In the genomic region with DNA sequence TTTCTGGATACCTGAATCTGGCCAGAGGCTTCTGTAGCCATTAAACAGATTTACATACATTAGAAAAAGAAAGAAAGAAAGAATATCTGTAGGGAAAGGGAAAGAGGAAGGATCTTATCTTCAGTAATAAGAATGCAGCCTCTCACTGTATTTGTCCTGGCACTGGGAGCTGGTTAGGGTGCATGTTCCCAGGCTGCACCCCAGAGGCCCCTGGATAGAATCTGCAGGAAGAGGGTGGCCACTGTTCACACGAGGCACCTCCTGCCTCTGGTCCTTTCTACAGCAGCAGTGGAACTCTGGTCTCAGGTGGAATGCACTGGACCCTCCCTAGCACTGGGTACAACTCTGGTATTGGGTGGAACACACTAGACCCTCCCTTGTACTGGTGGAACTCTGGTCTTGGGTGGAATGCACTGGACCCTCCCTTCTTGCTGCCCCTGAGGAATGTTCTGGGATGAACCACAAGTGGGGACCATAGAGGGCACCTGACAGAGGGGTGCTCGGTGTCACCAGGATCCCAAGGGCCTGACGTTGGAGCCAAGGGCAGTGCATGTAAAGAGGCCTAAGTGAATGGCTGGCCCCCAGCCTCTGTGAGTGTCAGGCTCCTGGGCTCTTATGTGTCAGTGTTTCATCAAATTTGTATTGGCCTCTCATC, we compare ENCODE assay signal across 19 cellular contexts. TPM values are rescaled to one million over a fixed set of nuclear protein-coding genes. Genes with fewer than 3 reads are reported as not detected.
DNase-seq lines count a peak whose midpoint lies in the region; ATAC-seq, FAIRE-seq and TF ChIP-seq lines count a peak whose summit lies in the region.
"Had no signal": no experiment of that assay in that cellular context is flagged by ENCODE, and none has a peak within 500 bp of the region (broad histone marks: within the 10 kb centered on the region; RNA-seq: fewer than 3 reads in every experiment).

No MANE protein-coding gene starts in this region.

- H3K9me3 ChIP-seq in H1 (ENCODE audit: insufficient read depth in 2 of 2, low read depth in 1 of 2, low read length in 1 of 2) (no peaks in the 10 kb centered on the region), osteoblast (ENCODE audit: low read depth, low read length) (no peaks in the 10 kb centered on the region), thoracic aorta (no peaks in the 10 kb centered on the region), HepG2 (ENCODE audit: low read length) (no peaks in the 10 kb centered on the region)

- in situ Hi-C loops in HepG2 (cut with HindIII; ENCODE audit: extremely low pct_ligation_motif_present, low pct_unique_long_range_greater_than_20kb): loop anchor here (5.0 kb wide), 1 partner anchor 179 kb away; no protein-coding TSS in a partner anchor

- 0 out of 2 replicates have a peak overlapping the region, but pooled peaks have one; percentile 55 for H2BK20ac ChIP-seq in H1 (ENCODE audit: low read length)

- no peak overlapping the region for H4K8ac ChIP-seq in H1 (ENCODE audit: extremely low read depth, insufficient read depth, low read length)

- no peak overlapping the region for H2BK5ac ChIP-seq in H1 (ENCODE audit: low read depth, low read length)

- no peak overlapping the region for H3K27ac ChIP-seq in H1 (ENCODE audit: low read depth, low read length)
- no peak overlapping the region for H3K27ac ChIP-seq in osteoblast (ENCODE audit: low read depth, low read length)
- peak overlapping the region; percentile 69 to 79 for H3K27ac ChIP-seq in thoracic aorta
- H3K27ac ChIP-seq in HepG2 (ENCODE audit: extremely low read length, insufficient read depth, low read length): no peak overlapping the region
- H3K27ac ChIP-seq: RWPE1 had no signal

- no peak overlapping the region for H2BK120ac ChIP-seq in H1 (replicated peaks; ENCODE audit: low read depth, low read length)

- POLR2A ChIA-PET in H1 (lab: Charles Lee; ENCODE audit: partially characterized antibody): no interaction called here
- POLR2A ChIA-PET in HepG2 (lab: Yijun Ruan, JAX): no interaction called here

- DNase-seq in HFFc6 (no peak), H1 (ENCODE audit: low read depth in 1 of 2, low spot score in 2 of 2) (no peak), osteoblast (ENCODE audit: insufficient read length, low spot score, missing footprints) (peak; percentile 53), thoracic aorta (ENCODE audit: low spot score) (no peak), RCC 7860 (ENCODE audit: low spot score) (no peak), HepG2 (ENCODE audit: low spot score) (no peak)
- DNase-seq in activated CD8-positive, alpha-beta memory T cell treated with anti-CD3 and anti-CD28 coated beads for 24 hours: no peak
- DNase-seq: C1 segment of cervical spinal cord, DMS 273 treated with DMSO at 0.1 percent for 48 hours, GDM1, MV-4-11, NCI-H1417, NCI-H1930, NCI-H2171, NCI-H446, NCI-H69, OCI-M1 had no signal

- H3K27me3 Mint-ChIP-seq in HFFc6 (ENCODE audit: insufficient read depth): peaks cover 1% of the 10 kb centered on the region; the same call in 1 of the 2 replicates

- FAIRE-seq in H1 (lab: Jason Lieb, UNC) (no peak), RCC 7860 (lab: Jason Lieb, UNC) (no peak), HepG2 (lab: Jason Lieb, UNC) (no peak)
- FAIRE-seq: GM12878 had no signal

- H3K4me2 ChIP-seq in H1 (ENCODE audit: insufficient read depth in 1 of 2, low read depth in 2 of 2, low read length in 2 of 2): no peak overlapping the region; a peak in 1 of 4 replicates
- no peak overlapping the region for H3K4me2 ChIP-seq in osteoblast (ENCODE audit: insufficient read depth, low read length)
- H3K4me2 ChIP-seq in HepG2 (ENCODE audit: low read depth, low read length): no peak overlapping the region

- no peak overlapping the region for H3K4ac ChIP-seq in H1 (replicated peaks; ENCODE audit: insufficient read length, low read depth, low read length)

- BruUV-seq in HepG2 (replicated peaks; lab: Mats Ljungman, UMichigan): no TSS peak

- no peak overlapping the region for H2BK15ac ChIP-seq in H1 (ENCODE audit: low read length)

- H3K23me2 ChIP-seq in H1 (ENCODE audit: low read depth, low read length): no peaks in the 10 kb centered on the region

- WGBS in H1 (ENCODE audit: extremely low coverage in 1 of 2, insufficient coverage in 1 of 2, insufficient read length in 1 of 2, insufficient replicate concordance in 2 of 2, low coverage in 1 of 2, low lambda C conversion rate in 2 of 2, missing lambda C conversion rate in 1 of 2), 2 experiments: 72% methylated on average over 3 of the region's 3 CpGs; no CpG with 5 or more reads in 1 of the 2 experiments
- 0% methylated on average over 2 of the region's 3 CpGs for WGBS in HepG2 (ENCODE audit: low lambda C conversion rate)

- no peaks in the 10 kb centered on the region for H3K36me3 Mint-ChIP-seq in HFFc6 (ENCODE audit: low read depth)

- no peak overlapping the region for H4K5ac ChIP-seq in H1 (ENCODE audit: insufficient read length, low read depth, low read length)

- 0 out of 2 replicates have a peak overlapping the region, but pooled peaks have one; percentile 24 for H3K18ac ChIP-seq in H1 (ENCODE audit: extremely low read depth, low read length)

- H3K36me3 ChIP-seq in H1 (ENCODE audit: control insufficient read depth in 2 of 4, insufficient read depth in 4 of 4, low read length in 3 of 4) (no peaks in the 10 kb centered on the region), osteoblast (ENCODE audit: insufficient read depth, low read length) (no peaks in the 10 kb centered on the region), thoracic aorta (no peaks in the 10 kb centered on the region), HepG2 (replicated peaks in 1 of 2; ENCODE audit: control insufficient read depth in 1 of 2, insufficient read depth in 2 of 2, low read length in 2 of 2) (no peaks in the 10 kb centered on the region)

- H3K79me1 ChIP-seq in H1 (ENCODE audit: low read depth, low read length): no peaks in the 10 kb centered on the region

- no peak for TF ChIP-seq CTCF in HFFc6 (IDR thresholded peaks at IDR 0.05)
- no peak for TF ChIP-seq CTCF in H1 (IDR thresholded peaks at IDR 0.05; ENCODE audit: control extremely low read depth in 1 of 3, insufficient read depth in 1 of 3, low read depth in 1 of 3, low read length in 3 of 3)
- TF ChIP-seq CTCF in osteoblast (IDR thresholded peaks at IDR 0.05; ENCODE audit: extremely low read depth, low read depth, low read length): no peak
- TF ChIP-seq CTCF in thoracic aorta (IDR thresholded peaks at IDR 0.05): no peak
- TF ChIP-seq CTCF in HepG2 (CRISPR knock-in tag; IDR thresholded peaks at IDR 0.05): no peak

- CTCF ChIA-PET in H1 (lab: Charles Lee; ENCODE audit: partially characterized antibody) (interaction anchor here (0.9 to 7.5 kb wide), 8 partner anchors 11 to 179 kb away, joined by 3 to 133 read pairs (median 5); no protein-coding TSS in a partner anchor), HepG2 (lab: Yijun Ruan, JAX; ENCODE audit: low intra/inter-chr PET ratio, low total read pairs) (no interaction called here)

- no peaks in the 10 kb centered on the region; a peak in 1 of 7 replicates for H3K27me3 ChIP-seq in H1 (replicated peaks in 1 of 4; ENCODE audit: control insufficient read depth in 3 of 4, extremely low read depth in 1 of 4, insufficient read depth in 3 of 4, low read length in 3 of 4)
- H3K27me3 ChIP-seq in osteoblast (ENCODE audit: insufficient read depth, low read length): peaks cover 11% of the 10 kb centered on the region
- no peaks in the 10 kb centered on the region for H3K27me3 ChIP-seq in thoracic aorta (replicated peaks; ENCODE audit: insufficient read depth)
- peaks cover 3 to 22% of the 10 kb centered on the region in 2 experiments; a peak in 3 of 5 replicates for H3K27me3 ChIP-seq in HepG2 (ENCODE audit: control insufficient read depth in 1 of 2, insufficient read depth in 2 of 2, low read length in 2 of 2)

- H3K4me1 ChIP-seq in H1 (replicated peaks in 1 of 4; ENCODE audit: control insufficient read depth in 3 of 4, insufficient read depth in 4 of 4, low read length in 3 of 4) (peaks cover 3 to 17% (median 11%) of the 10 kb centered on the region in 4 experiments), osteoblast (ENCODE audit: insufficient read depth, low read length) (no peaks in the 10 kb centered on the region), thoracic aorta (ENCODE audit: control insufficient read depth in 1 of 2, low read depth in 2 of 2) (peaks cover 19 to 27% of the 10 kb centered on the region in 2 donors), HepG2 (ENCODE audit: insufficient read depth, low read length) (no peaks in the 10 kb centered on the region)

- H3K4me3 ChIP-seq in H1 (ENCODE audit: extremely low read depth in 1 of 4, insufficient read depth in 2 of 4, low read depth in 3 of 4, low read length in 4 of 4): no peak overlapping the region
- no peak overlapping the region for H3K4me3 ChIP-seq in osteoblast (ENCODE audit: insufficient read depth, low read length)
- H3K4me3 ChIP-seq in thoracic aorta: no peak overlapping the region
- no peak overlapping the region for H3K4me3 ChIP-seq in HepG2 (replicated peaks in 1 of 3; ENCODE audit: insufficient read depth in 1 of 3, low read depth in 2 of 3, low read length in 3 of 3)
- H3K4me3 ChIP-seq: GM12878 had no signal

- no peak for TF ChIP-seq POLR2A in H1 (IDR thresholded peaks at IDR 0.05; ENCODE audit: control extremely low read depth in 1 of 2, low read depth in 2 of 2, low read length in 2 of 2)
- no peak for TF ChIP-seq POLR2A in HepG2 (IDR thresholded peaks at IDR 0.05; ENCODE audit: insufficient read depth in 1 of 2, low read depth in 2 of 2, low read length in 2 of 2)

- no peak for TF ChIP-seq EP300 in H1 (IDR thresholded peaks at IDR 0.05; ENCODE audit: borderline replicate concordance in 1 of 2, low read depth in 2 of 2, low read length in 2 of 2)
- TF ChIP-seq EP300 in HepG2 (IDR thresholded peaks at IDR 0.05; ENCODE audit: low read depth in 2 of 2, low read length in 2 of 2): no peak
- no peak for TF ChIP-seq EP300 in HepG2 (CRISPR knock-in tag; IDR thresholded peaks at IDR 0.05; ENCODE audit: borderline replicate concordance)

- H2AFZ ChIP-seq in H1 (ENCODE audit: low read length): no peak overlapping the region
- no peak overlapping the region for H2AFZ ChIP-seq in osteoblast (ENCODE audit: low read length)
- no peak overlapping the region for H2AFZ ChIP-seq in HepG2 (ENCODE audit: low read length)

- H3K4me1 Mint-ChIP-seq in HFFc6 (ENCODE audit: low read depth): peaks cover 27% of the 10 kb centered on the region

- no peak overlapping the region for H3K14ac ChIP-seq in H1 (ENCODE audit: insufficient read length)

- H4K20me1 ChIP-seq in H1 (replicated peaks in 1 of 2; ENCODE audit: control insufficient read depth in 1 of 2, insufficient read depth in 2 of 2, low read length in 2 of 2) (no peaks in the 10 kb centered on the region), osteoblast (ENCODE audit: insufficient read depth, low read length) (no peaks in the 10 kb centered on the region), HepG2 (ENCODE audit: insufficient read depth, low read length) (no peaks in the 10 kb centered on the region)

- H3K9me3 Mint-ChIP-seq in HFFc6: no peaks in the 10 kb centered on the region

- H3K9ac ChIP-seq in H1 (replicated peaks in 1 of 4; ENCODE audit: extremely low read depth in 1 of 4, low read depth in 3 of 4, low read length in 3 of 4): no peak overlapping the region
- H3K9ac ChIP-seq in HepG2 (ENCODE audit: insufficient read depth, low read depth, low read length): no peak overlapping the region

- no peak overlapping the region for H3K56ac ChIP-seq in H1 (replicated peaks; ENCODE audit: insufficient read length, low read depth, low read length)

- H3K27ac Mint-ChIP-seq in HFFc6: peak overlapping the region; percentile 18; the same call in 1 of the 2 replicates

- no peak for TF ChIP-seq RAD21 in H1 (IDR thresholded peaks at IDR 0.05 in 1 of 2, conservative IDR thresholded peaks at IDR 0.05 in 1 of 2; ENCODE audit: low read depth in 2 of 2, low read length in 2 of 2)
- no peak for TF ChIP-seq RAD21 in HepG2 (CRISPR knock-in tag; IDR thresholded peaks at IDR 0.05)

- ATAC-seq in thoracic aorta (ENCODE audit: insufficient number of reproducible peaks, low FRiP score, low read depth) (no peak), HepG2 (no peak)
- ATAC-seq: GM12878 had no signal

- no peak overlapping the region for H3K4me3 Mint-ChIP-seq in HFFc6

- no peaks in the 10 kb centered on the region for H3K79me2 ChIP-seq in H1 (ENCODE audit: control insufficient read depth in 1 of 2, insufficient read depth in 2 of 2, low read length in 2 of 2)
- no peaks in the 10 kb centered on the region for H3K79me2 ChIP-seq in osteoblast (ENCODE audit: insufficient read depth, low read length)
- H3K79me2 ChIP-seq in HepG2 (ENCODE audit: insufficient read depth, low read length): no peaks in the 10 kb centered on the region

- peak overlapping the region; percentile 23; the same call in 1 of the 2 replicates for H2BK12ac ChIP-seq in H1 (ENCODE audit: low read depth, low read length)

- intact Hi-C loops in HepG2 (cut with micrococcal nuclease; ENCODE audit: unreplicated experiment): no loop called here

- H3K23ac ChIP-seq in H1 (ENCODE audit: insufficient read length): no peak overlapping the region

- no peak overlapping the region for H2AK5ac ChIP-seq in H1 (ENCODE audit: low read depth, low read length)

- H4K91ac ChIP-seq in H1 (replicated peaks; ENCODE audit: insufficient read length, low read length): no peak overlapping the region

RNA-seq across cellular contexts. Expression of a gene that starts 27.4 kb away (rescaled TPM):
- 100 to 1,000 TPM; 283 to 403 (median 323) TPM for total RNA-seq in HFFc6 (2021; fragmentation: NEBNext Ultra II Directional; extraction: Animal tissue kit (Norgen Biotek cat#: 25700))
- 131 and 141 TPM in 2 replicates for total RNA-seq in H1 (2021; fragmentation: NEBNext Ultra II Directional; extraction: Animal tissue kit (Norgen Biotek cat#: 25700))
- 104 and 204 TPM in 2 replicates for polyA plus RNA-seq in H1 (2011; rRNA removed)
- 80.0 TPM for polyA plus RNA-seq in H1 (2011; cell fraction: cytosol; rRNA removed)
- 206 TPM for polyA plus RNA-seq in H1 (2011; cell fraction: nucleus; rRNA removed)
- polyA plus RNA-seq in H1 (2012, experiment 1 of 2): 74.0 to 91.4 TPM (median 80.3 TPM) in 4 replicates
- polyA plus RNA-seq in H1 (2012, experiment 2 of 2): 31.1 TPM
- polyA plus RNA-seq in H1 (2013, experiment 1 of 2): 208 TPM
- polyA plus RNA-seq in H1 (2013, experiment 2 of 2): 187 TPM
- polyA minus RNA-seq in H1 (2011; rRNA and poly(A)+ RNA removed): 68.1 and 71.5 TPM in 2 replicates
- polyA minus RNA-seq in H1 (2011; cell fraction: cytosol; rRNA and poly(A)+ RNA removed): 54.3 TPM
- 58.5 TPM for polyA minus RNA-seq in H1 (2011; cell fraction: nucleus; rRNA and poly(A)+ RNA removed)
- 307 and 324 TPM in 2 replicates for total RNA-seq in osteoblast
- 100 to 1,000 TPM in 1 of 2 donors, 10 to 100 TPM in 1; 97.5 to 114 TPM for total RNA-seq in thoracic aorta
- total RNA-seq in HepG2 (2016; rRNA removed; fragmentation: Illumina TruSeq; extraction: Trizol): not detected in 2 replicates
- not detected in 2 replicates for total RNA-seq in HepG2 (2016; cell fraction: cytosol; rRNA removed; fragmentation: Illumina TruSeq; extraction: Trizol; ENCODE audit: low read depth)
- not detected in 2 replicates for total RNA-seq in HepG2 (2016; cell fraction: insoluble cytoplasmic fraction; rRNA removed; fragmentation: Illumina TruSeq; extraction: Trizol)
- not detected in 2 replicates for total RNA-seq in HepG2 (2016; cell fraction: membrane; rRNA removed; fragmentation: Illumina TruSeq; extraction: Trizol)
- not detected in 2 replicates for total RNA-seq in HepG2 (2016; cell fraction: nucleus; rRNA removed; fragmentation: Illumina TruSeq; extraction: Trizol)
- not detected in 2 replicates for polyA plus RNA-seq in HepG2 (2011; rRNA removed)
- polyA plus RNA-seq in HepG2 (2011; cell fraction: cytosol; rRNA removed): 0.04 TPM in 1 of 2 replicates, not detected in the other
- not detected in 2 replicates for polyA plus RNA-seq in HepG2 (2011; cell fraction: nucleus; rRNA removed)
- polyA plus RNA-seq in HepG2 (2012): not detected in 2 replicates
- polyA plus RNA-seq in HepG2 (2016; cell fraction: cytosol; fragmentation: Illumina TruSeq; extraction: Trizol; ENCODE audit: low read depth): not detected in 2 replicates
- not detected in 2 replicates for polyA plus RNA-seq in HepG2 (2016; cell fraction: insoluble cytoplasmic fraction; fragmentation: Illumina TruSeq; extraction: Trizol; ENCODE audit: low read depth)
- not detected in 2 replicates for polyA plus RNA-seq in HepG2 (2016; cell fraction: membrane; fragmentation: Illumina TruSeq; extraction: Trizol; ENCODE audit: low read depth)
- not detected in 2 replicates for polyA plus RNA-seq in HepG2 (2016; cell fraction: nucleus; fragmentation: Illumina TruSeq; extraction: Trizol; ENCODE audit: insufficient read depth, low read depth)
- 8.0 TPM in 1 of 2 replicates, not detected in the other for polyA minus RNA-seq in HepG2 (2011; rRNA and poly(A)+ RNA removed; ENCODE audit: low replicate concordance)
- 0.53 TPM in 1 of 2 replicates, not detected in the other for polyA minus RNA-seq in HepG2 (2011; cell fraction: cytosol; rRNA and poly(A)+ RNA removed)
- 0.26 TPM in 1 of 2 replicates, not detected in the other for polyA minus RNA-seq in HepG2 (2011; cell fraction: nucleus; rRNA and poly(A)+ RNA removed)

Comparison
In these comparisons a context has a peak if more than half of its experiments do, and no peak if none do; other contexts are left out.
1. H3K27ac ChIP-seq: peak in thoracic aorta (2 of 2); none in H1 (single experiment), osteoblast (single experiment) and HepG2 (single experiment).
2. RNA of a gene that starts 27.4 kb away (total RNA-seq): 283 to 403 TPM in HFFc6, 307 to 324 TPM in osteoblast, 131 to 141 TPM in H1 and 97.5 to 114 TPM in thoracic aorta; not detected in HepG2; every median in the first group is over 10 times any median in the second.